Comparison of ENCODE assay signal across 3 cellular contexts in the genomic region with DNA sequence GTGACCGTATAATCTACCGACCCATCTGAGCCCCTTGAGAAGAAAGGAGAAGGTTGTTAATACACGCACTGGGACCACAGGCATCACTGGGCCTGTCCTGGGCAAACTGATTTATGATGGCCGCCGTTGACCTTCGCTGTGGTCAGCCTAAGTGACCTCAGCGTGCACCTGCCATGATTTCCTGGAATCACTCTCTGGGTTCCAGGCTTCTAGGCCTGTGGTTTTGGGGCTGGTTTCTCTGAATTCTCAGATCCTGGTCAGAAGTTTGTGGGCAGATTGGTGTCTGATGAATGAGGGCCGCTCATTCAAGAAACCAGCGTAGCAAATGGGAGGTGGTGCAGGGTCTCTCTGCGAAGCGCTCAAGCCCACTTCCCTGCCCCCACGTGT.
TF ChIP-seq lines count a peak whose summit lies in the region.

No MANE protein-coding gene starts in this region.

TF ChIP-seq in liver, 16 proteins besides CTCF, POLR2A, EP300 and RAD21 (continued from another document):
- TF ChIP-seq, protein P1, sequence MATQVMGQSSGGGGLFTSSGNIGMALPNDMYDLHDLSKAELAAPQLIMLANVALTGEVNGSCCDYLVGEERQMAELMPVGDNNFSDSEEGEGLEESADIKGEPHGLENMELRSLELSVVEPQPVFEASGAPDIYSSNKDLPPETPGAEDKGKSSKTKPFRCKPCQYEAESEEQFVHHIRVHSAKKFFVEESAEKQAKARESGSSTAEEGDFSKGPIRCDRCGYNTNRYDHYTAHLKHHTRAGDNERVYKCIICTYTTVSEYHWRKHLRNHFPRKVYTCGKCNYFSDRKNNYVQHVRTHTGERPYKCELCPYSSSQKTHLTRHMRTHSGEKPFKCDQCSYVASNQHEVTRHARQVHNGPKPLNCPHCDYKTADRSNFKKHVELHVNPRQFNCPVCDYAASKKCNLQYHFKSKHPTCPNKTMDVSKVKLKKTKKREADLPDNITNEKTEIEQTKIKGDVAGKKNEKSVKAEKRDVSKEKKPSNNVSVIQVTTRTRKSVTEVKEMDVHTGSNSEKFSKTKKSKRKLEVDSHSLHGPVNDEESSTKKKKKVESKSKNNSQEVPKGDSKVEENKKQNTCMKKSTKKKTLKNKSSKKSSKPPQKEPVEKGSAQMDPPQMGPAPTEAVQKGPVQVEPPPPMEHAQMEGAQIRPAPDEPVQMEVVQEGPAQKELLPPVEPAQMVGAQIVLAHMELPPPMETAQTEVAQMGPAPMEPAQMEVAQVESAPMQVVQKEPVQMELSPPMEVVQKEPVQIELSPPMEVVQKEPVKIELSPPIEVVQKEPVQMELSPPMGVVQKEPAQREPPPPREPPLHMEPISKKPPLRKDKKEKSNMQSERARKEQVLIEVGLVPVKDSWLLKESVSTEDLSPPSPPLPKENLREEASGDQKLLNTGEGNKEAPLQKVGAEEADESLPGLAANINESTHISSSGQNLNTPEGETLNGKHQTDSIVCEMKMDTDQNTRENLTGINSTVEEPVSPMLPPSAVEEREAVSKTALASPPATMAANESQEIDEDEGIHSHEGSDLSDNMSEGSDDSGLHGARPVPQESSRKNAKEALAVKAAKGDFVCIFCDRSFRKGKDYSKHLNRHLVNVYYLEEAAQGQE (IDR thresholded peaks at IDR 0.05), result no peak
- TF ChIP-seq HNF4A (conservative IDR thresholded peaks at IDR 0.05) (no peak), GABPA (IDR thresholded peaks at IDR 0.05 in 1 of 2, conservative IDR thresholded peaks at IDR 0.05 in 1 of 2) (no peak), SP1 (IDR thresholded peaks at IDR 0.05) (no peak)
- TF ChIP-seq, protein P2, sequence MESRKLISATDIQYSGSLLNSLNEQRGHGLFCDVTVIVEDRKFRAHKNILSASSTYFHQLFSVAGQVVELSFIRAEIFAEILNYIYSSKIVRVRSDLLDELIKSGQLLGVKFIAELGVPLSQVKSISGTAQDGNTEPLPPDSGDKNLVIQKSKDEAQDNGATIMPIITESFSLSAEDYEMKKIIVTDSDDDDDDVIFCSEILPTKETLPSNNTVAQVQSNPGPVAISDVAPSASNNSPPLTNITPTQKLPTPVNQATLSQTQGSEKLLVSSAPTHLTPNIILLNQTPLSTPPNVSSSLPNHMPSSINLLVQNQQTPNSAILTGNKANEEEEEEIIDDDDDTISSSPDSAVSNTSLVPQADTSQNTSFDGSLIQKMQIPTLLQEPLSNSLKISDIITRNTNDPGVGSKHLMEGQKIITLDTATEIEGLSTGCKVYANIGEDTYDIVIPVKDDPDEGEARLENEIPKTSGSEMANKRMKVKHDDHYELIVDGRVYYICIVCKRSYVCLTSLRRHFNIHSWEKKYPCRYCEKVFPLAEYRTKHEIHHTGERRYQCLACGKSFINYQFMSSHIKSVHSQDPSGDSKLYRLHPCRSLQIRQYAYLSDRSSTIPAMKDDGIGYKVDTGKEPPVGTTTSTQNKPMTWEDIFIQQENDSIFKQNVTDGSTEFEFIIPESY (IDR thresholded peaks at IDR 0.05), result no peak
TF ChIP-seq in liver: peak in this region for 0.

TF ChIP-seq in HepG2, 621 proteins besides CTCF, POLR2A, EP300 and RAD21 (continued from another document):
- TF ChIP-seq PCBP2 (optimal IDR thresholded peaks at IDR 0.05; ENCODE audit: low read depth, low read length, poor library complexity, severe bottlenecking) (no peak), POLR2AphosphoS2 (IDR thresholded peaks at IDR 0.05; ENCODE audit: low read depth, low read length) (no peak), MIER3 (CRISPR knock-in tag; IDR thresholded peaks at IDR 0.05; ENCODE audit: borderline replicate concordance) (no peak), ZNF501 (CRISPR knock-in tag; IDR thresholded peaks at IDR 0.05) (no peak), ARID2 (CRISPR knock-in tag; IDR thresholded peaks at IDR 0.05; ENCODE audit: borderline replicate concordance) (no peak), ZNF816 (CRISPR knock-in tag; IDR thresholded peaks at IDR 0.05; ENCODE audit: borderline replicate concordance) (no peak), XBP1 (CRISPR knock-in tag; IDR thresholded peaks at IDR 0.05) (no peak)
- TF ChIP-seq, protein P3, sequence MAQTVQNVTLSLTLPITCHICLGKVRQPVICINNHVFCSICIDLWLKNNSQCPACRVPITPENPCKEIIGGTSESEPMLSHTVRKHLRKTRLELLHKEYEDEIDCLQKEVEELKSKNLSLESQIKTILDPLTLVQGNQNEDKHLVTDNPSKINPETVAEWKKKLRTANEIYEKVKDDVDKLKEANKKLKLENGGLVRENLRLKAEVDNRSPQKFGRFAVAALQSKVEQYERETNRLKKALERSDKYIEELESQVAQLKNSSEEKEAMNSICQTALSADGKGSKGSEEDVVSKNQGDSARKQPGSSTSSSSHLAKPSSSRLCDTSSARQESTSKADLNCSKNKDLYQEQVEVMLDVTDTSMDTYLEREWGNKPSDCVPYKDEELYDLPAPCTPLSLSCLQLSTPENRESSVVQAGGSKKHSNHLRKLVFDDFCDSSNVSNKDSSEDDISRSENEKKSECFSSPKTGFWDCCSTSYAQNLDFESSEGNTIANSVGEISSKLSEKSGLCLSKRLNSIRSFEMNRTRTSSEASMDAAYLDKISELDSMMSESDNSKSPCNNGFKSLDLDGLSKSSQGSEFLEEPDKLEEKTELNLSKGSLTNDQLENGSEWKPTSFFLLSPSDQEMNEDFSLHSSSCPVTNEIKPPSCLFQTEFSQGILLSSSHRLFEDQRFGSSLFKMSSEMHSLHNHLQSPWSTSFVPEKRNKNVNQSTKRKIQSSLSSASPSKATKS (CRISPR knock-in tag; IDR thresholded peaks at IDR 0.05), result no peak

TF ChIP-seq in GM23338, 12 proteins besides CTCF, POLR2A, EP300 and RAD21 (continued from another document):
- TF ChIP-seq, protein P1 (IDR thresholded peaks at IDR 0.05; ENCODE audit: unreplicated experiment), result no peak
- TF ChIP-seq CREB1 (CRISPR knock-in tag; IDR thresholded peaks at IDR 0.05; ENCODE audit: low read depth) (no peak), EZH2phosphoT487 (IDR thresholded peaks at IDR 0.05; ENCODE audit: unreplicated experiment) (no peak), NANOG (IDR thresholded peaks at IDR 0.05; ENCODE audit: borderline replicate concordance) (no peak), STAT1 (IDR thresholded peaks at IDR 0.05; ENCODE audit: unreplicated experiment) (no peak), ZNF331 (CRISPR knock-in tag; IDR thresholded peaks at IDR 0.05; ENCODE audit: low read depth) (no peak), EZH2 (IDR thresholded peaks at IDR 0.05; ENCODE audit: low read depth, unreplicated experiment) (no peak)
- TF ChIP-seq, protein P4, sequence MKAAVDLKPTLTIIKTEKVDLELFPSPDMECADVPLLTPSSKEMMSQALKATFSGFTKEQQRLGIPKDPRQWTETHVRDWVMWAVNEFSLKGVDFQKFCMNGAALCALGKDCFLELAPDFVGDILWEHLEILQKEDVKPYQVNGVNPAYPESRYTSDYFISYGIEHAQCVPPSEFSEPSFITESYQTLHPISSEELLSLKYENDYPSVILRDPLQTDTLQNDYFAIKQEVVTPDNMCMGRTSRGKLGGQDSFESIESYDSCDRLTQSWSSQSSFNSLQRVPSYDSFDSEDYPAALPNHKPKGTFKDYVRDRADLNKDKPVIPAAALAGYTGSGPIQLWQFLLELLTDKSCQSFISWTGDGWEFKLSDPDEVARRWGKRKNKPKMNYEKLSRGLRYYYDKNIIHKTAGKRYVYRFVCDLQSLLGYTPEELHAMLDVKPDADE (IDR thresholded peaks at IDR 0.05), result no peak
- TF ChIP-seq, protein P5, sequence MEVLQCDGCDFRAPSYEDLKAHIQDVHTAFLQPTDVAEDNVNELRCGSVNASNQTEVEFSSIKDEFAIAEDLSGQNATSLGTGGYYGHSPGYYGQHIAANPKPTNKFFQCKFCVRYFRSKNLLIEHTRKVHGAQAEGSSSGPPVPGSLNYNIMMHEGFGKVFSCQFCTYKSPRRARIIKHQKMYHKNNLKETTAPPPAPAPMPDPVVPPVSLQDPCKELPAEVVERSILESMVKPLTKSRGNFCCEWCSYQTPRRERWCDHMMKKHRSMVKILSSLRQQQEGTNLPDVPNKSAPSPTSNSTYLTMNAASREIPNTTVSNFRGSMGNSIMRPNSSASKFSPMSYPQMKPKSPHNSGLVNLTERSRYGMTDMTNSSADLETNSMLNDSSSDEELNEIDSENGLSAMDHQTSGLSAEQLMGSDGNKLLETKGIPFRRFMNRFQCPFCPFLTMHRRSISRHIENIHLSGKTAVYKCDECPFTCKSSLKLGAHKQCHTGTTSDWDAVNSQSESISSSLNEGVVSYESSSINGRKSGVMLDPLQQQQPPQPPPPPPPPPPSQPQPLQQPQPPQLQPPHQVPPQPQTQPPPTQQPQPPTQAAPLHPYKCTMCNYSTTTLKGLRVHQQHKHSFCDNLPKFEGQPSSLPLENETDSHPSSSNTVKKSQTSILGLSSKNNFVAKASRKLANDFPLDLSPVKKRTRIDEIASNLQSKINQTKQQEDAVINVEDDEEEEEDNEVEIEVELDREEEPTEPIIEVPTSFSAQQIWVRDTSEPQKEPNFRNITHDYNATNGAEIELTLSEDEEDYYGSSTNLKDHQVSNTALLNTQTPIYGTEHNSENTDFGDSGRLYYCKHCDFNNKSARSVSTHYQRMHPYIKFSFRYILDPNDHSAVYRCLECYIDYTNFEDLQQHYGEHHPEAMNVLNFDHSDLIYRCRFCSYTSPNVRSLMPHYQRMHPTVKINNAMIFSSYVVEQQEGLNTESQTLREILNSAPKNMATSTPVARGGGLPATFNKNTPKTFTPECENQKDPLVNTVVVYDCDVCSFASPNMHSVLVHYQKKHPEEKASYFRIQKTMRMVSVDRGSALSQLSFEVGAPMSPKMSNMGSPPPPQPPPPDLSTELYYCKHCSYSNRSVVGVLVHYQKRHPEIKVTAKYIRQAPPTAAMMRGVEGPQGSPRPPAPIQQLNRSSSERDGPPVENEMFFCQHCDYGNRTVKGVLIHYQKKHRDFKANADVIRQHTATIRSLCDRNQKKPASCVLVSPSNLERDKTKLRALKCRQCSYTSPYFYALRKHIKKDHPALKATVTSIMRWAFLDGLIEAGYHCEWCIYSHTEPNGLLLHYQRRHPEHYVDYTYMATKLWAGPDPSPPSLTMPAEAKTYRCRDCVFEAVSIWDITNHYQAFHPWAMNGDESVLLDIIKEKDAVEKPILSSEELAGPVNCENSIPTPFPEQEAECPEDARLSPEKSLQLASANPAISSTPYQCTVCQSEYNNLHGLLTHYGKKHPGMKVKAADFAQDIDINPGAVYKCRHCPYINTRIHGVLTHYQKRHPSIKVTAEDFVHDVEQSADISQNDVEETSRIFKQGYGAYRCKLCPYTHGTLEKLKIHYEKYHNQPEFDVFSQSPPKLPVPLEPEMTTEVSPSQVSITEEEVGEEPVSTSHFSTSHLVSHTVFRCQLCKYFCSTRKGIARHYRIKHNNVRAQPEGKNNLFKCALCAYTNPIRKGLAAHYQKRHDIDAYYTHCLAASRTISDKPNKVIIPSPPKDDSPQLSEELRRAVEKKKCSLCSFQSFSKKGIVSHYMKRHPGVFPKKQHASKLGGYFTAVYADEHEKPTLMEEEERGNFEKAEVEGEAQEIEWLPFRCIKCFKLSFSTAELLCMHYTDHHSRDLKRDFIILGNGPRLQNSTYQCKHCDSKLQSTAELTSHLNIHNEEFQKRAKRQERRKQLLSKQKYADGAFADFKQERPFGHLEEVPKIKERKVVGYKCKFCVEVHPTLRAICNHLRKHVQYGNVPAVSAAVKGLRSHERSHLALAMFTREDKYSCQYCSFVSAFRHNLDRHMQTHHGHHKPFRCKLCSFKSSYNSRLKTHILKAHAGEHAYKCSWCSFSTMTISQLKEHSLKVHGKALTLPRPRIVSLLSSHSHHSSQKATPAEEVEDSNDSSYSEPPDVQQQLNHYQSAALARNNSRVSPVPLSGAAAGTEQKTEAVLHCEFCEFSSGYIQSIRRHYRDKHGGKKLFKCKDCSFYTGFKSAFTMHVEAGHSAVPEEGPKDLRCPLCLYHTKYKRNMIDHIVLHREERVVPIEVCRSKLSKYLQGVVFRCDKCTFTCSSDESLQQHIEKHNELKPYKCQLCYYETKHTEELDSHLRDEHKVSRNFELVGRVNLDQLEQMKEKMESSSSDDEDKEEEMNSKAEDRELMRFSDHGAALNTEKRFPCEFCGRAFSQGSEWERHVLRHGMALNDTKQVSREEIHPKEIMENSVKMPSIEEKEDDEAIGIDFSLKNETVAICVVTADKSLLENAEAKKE (CRISPR knock-in tag; IDR thresholded peaks at IDR 0.05), result no peak
TF ChIP-seq in GM23338: peak in this region for 0.
